Comparison of ENCODE assay signal across 10 cellular contexts in the genomic region with DNA sequence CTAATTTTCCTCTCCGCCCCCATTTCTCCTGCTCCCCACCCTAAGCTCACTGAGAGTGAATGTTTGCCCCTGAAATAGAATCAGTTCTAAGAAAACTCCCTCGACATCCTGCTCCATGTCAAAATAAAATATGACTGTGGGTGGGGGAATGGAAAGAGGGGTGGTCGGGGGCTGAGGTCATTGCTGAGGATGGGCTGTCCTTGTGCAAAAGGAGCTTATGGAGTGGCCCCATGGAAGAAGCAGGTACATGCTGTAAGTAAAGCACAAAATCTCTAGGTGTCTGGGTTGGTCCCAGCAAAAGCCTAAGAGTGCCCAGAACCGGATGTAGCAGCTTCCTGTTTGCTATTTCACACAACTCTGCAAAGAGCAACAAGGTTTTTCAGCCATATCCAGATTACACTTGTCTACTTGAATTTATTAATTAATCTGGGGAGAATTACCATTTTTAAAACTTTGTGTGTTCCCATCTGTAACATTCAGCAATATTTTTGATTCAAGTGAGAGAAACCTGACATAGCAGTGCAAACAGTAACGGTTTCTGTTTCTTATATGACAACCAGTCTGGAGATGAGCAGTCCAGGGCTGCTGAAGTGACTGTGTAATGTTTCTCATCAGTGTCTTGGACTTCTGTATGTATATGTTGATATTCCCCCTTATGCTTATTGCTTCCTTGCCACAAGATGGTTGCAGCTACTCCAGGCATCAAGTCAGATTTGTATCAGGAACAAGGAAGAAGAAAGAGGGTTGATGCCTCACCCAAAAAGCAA. TPM values are rescaled to one million over a fixed set of nuclear protein-coding genes. Genes with fewer than 3 reads are reported as not detected.
DNase-seq lines count a peak whose midpoint lies in the region; ATAC-seq and TF ChIP-seq lines count a peak whose summit lies in the region.
"Had no signal": no experiment of that assay in that cellular context is flagged by ENCODE, and none has a peak within 500 bp of the region (broad histone marks: within the 10 kb centered on the region; RNA-seq: fewer than 3 reads in every experiment).

No MANE protein-coding gene starts in this region.

- H2AFZ ChIP-seq in DND-41 (ENCODE audit: low read depth, low read length), result peak overlapping the region; percentile 40; the same call in 1 of the 2 replicates

- CTCF ChIA-PET in activated naive CD4-positive, alpha-beta T cell treated with anti-CD3 and anti-CD28 coated beads for 36 hours (lab: Charles Lee), result interaction anchor here (1.2 to 2.9 kb wide), 5 partner anchors 7 to 191 kb away, joined by 3 to 11 read pairs (median 5); a partner anchor contains a TSS

- H4K20me1 ChIP-seq in DND-41 (ENCODE audit: insufficient read depth, low read length), result no peaks in the 10 kb centered on the region

- H3K9me3 Mint-ChIP-seq in activated naive CD4-positive, alpha-beta T cell treated with anti-CD3 and anti-CD28 coated beads for 36 hours, result peaks cover 6% of the 10 kb centered on the region
- H3K9me3 Mint-ChIP-seq: neural crest cell had no signal

- H3K9ac ChIP-seq in DND-41 (ENCODE audit: low read depth, low read length), result peak overlapping the region; percentile 20; the same call in 1 of the 2 replicates

- ATAC-seq in DND-41 (ENCODE audit: insufficient read depth, low read depth) (peak; percentile 69), GM19467 (IDR thresholded peaks at IDR 0.05; ENCODE audit: unreplicated experiment) (peak; percentile 59), HG03521 (IDR thresholded peaks at IDR 0.05; ENCODE audit: unreplicated experiment) (peak; percentile 46)

- no peaks in the 10 kb centered on the region for H3K27me3 Mint-ChIP-seq in activated naive CD4-positive, alpha-beta T cell treated with anti-CD3 and anti-CD28 coated beads for 36 hours (ENCODE audit: low read depth)

- DNase-seq in DND-41 (peak; percentile 56), prostate gland (ENCODE audit: low spot score) (no peak), NCI-H2107 treated with DMSO at 0.1 percent for 48 hours (lab: John Stamatoyannopoulos, UW; ENCODE audit: unreplicated experiment) (no peak), right atrium auricular region (ENCODE audit: low spot score) (no peak), T1000 (lab: John Stamatoyannopoulos, UW) (no peak)
- DNase-seq in activated naive CD4-positive, alpha-beta T cell treated with anti-CD3 and anti-CD28 coated beads for 36 hours, result peak; percentile 54

- TF ChIP-seq CTCF in DND-41 (IDR thresholded peaks at IDR 0.05; ENCODE audit: borderline replicate concordance, extremely low read depth, low read length, poor library complexity, severe bottlenecking), result no peak
- TF ChIP-seq CTCF in prostate gland (IDR thresholded peaks at IDR 0.05), result no peak
- no peak for TF ChIP-seq CTCF in right atrium auricular region (IDR thresholded peaks at IDR 0.05)

- H3K36me3 Mint-ChIP-seq in activated naive CD4-positive, alpha-beta T cell treated with anti-CD3 and anti-CD28 coated beads for 36 hours (ENCODE audit: low read depth), result no peaks in the 10 kb centered on the region

- H3K4me2 ChIP-seq in DND-41 (ENCODE audit: insufficient read depth, low read length), result peak overlapping the region; percentile 62

- H3K36me3 ChIP-seq in DND-41 (ENCODE audit: insufficient read depth, low read length) (no peaks in the 10 kb centered on the region), prostate gland (no peaks in the 10 kb centered on the region), right atrium auricular region (no peaks in the 10 kb centered on the region)

- H3K4me1 ChIP-seq in DND-41 (ENCODE audit: insufficient read depth, low read length) (peaks cover 34% of the 10 kb centered on the region), prostate gland (replicated peaks) (no peaks in the 10 kb centered on the region), right atrium auricular region (peaks cover 0 to 13% of the 10 kb centered on the region in 2 donors)

- peaks cover 82% of the 10 kb centered on the region for H3K4me1 Mint-ChIP-seq in activated naive CD4-positive, alpha-beta T cell treated with anti-CD3 and anti-CD28 coated beads for 36 hours (ENCODE audit: low read depth)

- H3K9me3 ChIP-seq in DND-41 (ENCODE audit: insufficient read depth, low read length, severe bottlenecking) (no peaks in the 10 kb centered on the region), prostate gland (no peaks in the 10 kb centered on the region), right atrium auricular region (no peaks in the 10 kb centered on the region)

- H3K27ac ChIP-seq in DND-41 (ENCODE audit: low read length) (peak overlapping the region; percentile 72), prostate gland (no peak overlapping the region), right atrium auricular region (no peak overlapping the region)

- intact Hi-C loops in activated naive CD4-positive, alpha-beta T cell treated with anti-CD3 and anti-CD28 coated beads for 36 hours (cut with micrococcal nuclease), result loop anchor here (1.0 to 10.0 kb wide), 4 partner anchors 193 to 460 kb away; a partner anchor contains a TSS
- intact Hi-C loops in prostate gland (cut with DNase I), result no loop called here

- H3K4me3 ChIP-seq in DND-41 (ENCODE audit: low read depth in 1 of 2, low read length in 2 of 2), result peak overlapping the region in 1 of 2 experiments; percentile 48; a peak in 2 of 4 replicates
- H3K4me3 ChIP-seq in prostate gland, result no peak overlapping the region
- no peak overlapping the region for H3K4me3 ChIP-seq in right atrium auricular region

- no peaks in the 10 kb centered on the region for H3K79me2 ChIP-seq in DND-41 (ENCODE audit: insufficient read depth, low read length)

- peak overlapping the region; percentile 60 for H3K4me3 Mint-ChIP-seq in activated naive CD4-positive, alpha-beta T cell treated with anti-CD3 and anti-CD28 coated beads for 36 hours
- H3K4me3 Mint-ChIP-seq: neural crest cell had no signal

- H3K27ac Mint-ChIP-seq in activated naive CD4-positive, alpha-beta T cell treated with anti-CD3 and anti-CD28 coated beads for 36 hours, result peak overlapping the region; percentile 96

- WGBS in prostate gland, result 61% methylated on average over 5 of the region's 5 CpGs

- TF ChIP-seq POLR2A in prostate gland (IDR thresholded peaks at IDR 0.05), result no peak

- peaks cover 8% of the 10 kb centered on the region for H3K27me3 ChIP-seq in DND-41 (ENCODE audit: insufficient read depth, low read length, poor library complexity)
- H3K27me3 ChIP-seq in prostate gland (replicated peaks; ENCODE audit: insufficient read depth), result no peaks in the 10 kb centered on the region
- H3K27me3 ChIP-seq in right atrium auricular region, result no peaks in the 10 kb centered on the region

RNA-seq across cellular contexts. Expression of a gene that starts 40.4 kb away (rescaled TPM):
- 100 to 1,000 TPM; 811 to 864 TPM for total RNA-seq in activated naive CD4-positive, alpha-beta T cell treated with anti-CD3 and anti-CD28 coated beads for 36 hours
- total RNA-seq in prostate gland (1 to 10 TPM in 1 of 2 donors, not detected in 1; 1.1 TPM), right atrium auricular region (1 to 10 TPM in 1 of 2 donors, not detected in 1; 2.0 TPM)
- total RNA-seq: astrocyte, neural crest cell had no signal

Comparison
In these comparisons a context has a peak if more than half of its experiments do, and no peak if none do; other contexts are left out.
1. DNase-seq: peak in DND-41 (single experiment) and activated naive CD4-positive, alpha-beta T cell treated with anti-CD3 and anti-CD28 coated beads for 36 hours (single experiment); none in prostate gland (single experiment), NCI-H2107 treated with DMSO at 0.1 percent for 48 hours (single experiment), right atrium auricular region (single experiment) and T1000 (single experiment).
2. RNA of a gene that starts 40.4 kb away (total RNA-seq): 811 to 864 TPM in activated naive CD4-positive, alpha-beta T cell treated with anti-CD3 and anti-CD28 coated beads for 36 hours; 2.0 TPM in right atrium auricular region and 1.1 TPM in prostate gland; every median in the first group is over 100 times any median in the second.
3. Peak in every context shown above with its lines, with median percentiles within 50 percentile points of each other: ATAC-seq.